Comparison of ENCODE assay signal across 20 cellular contexts in genomic region chr7:105906690-105907089, GRCh38.
DNase-seq lines count a peak whose midpoint lies in the region; ATAC-seq and TF ChIP-seq lines count a peak whose summit lies in the region.
"Had no signal": no experiment of that assay in that cellular context is flagged by ENCODE, and none has a peak within 500 bp of the region (broad histone marks: within the 10 kb centered on the region; RNA-seq: fewer than 3 reads in every experiment).

No MANE protein-coding gene starts in this region.

- DNase-seq in AG10803 (ENCODE audit: low read depth): peak; percentile 49
- peak; percentile 34 for DNase-seq in GM04504 (ENCODE audit: low read depth)
- DNase-seq in activated CD4-positive, alpha-beta T cell treated with anti-CD3 and anti-CD28 coated beads, Interleukin-2, amount 50 U/mL, for 48 hours: no peak
- DNase-seq in AG20443 (ENCODE audit: low spot score): no peak
- DNase-seq in NCI-H526 (lab: John Stamatoyannopoulos, UW): no peak
- DNase-seq: activated CD4-positive, alpha-beta T cell treated with anti-CD3 and anti-CD28 coated beads, Interleukin-2, amount 10 ng/mL, durations not matched to agents 24 days and 14 days; activated effector memory CD4-positive, alpha-beta T cell treated with Interleukin-2 at 50 U/mL for 16 hours; COR-L47; GDM1; NCI-H146; NCI-H510A; Right ventricle myocardium superior; T-helper 1 cell had no signal

- peaks cover 8% of the 10 kb centered on the region for H3K9me3 ChIP-seq in iPS-20b (ENCODE audit: insufficient read depth, low read depth, low read length)

- H3K27ac ChIP-seq in iPS-20b (ENCODE audit: low read length): no peak overlapping the region
- H3K27ac ChIP-seq: dorsolateral prefrontal cortex, right atrium auricular region had no signal

- H3K4me3 ChIP-seq in AG10803 (ENCODE audit: low read length) (no peak overlapping the region), iPS-20b (ENCODE audit: low read length) (no peak overlapping the region)
- H3K4me3 ChIP-seq: dorsolateral prefrontal cortex, GM12878, right atrium auricular region had no signal

- H3K27me3 ChIP-seq in iPS-20b (ENCODE audit: insufficient read depth, low read length): no peaks in the 10 kb centered on the region
- H3K27me3 ChIP-seq: dorsolateral prefrontal cortex, right atrium auricular region had no signal

- TF ChIP-seq CTCF in AG10803 (conservative IDR thresholded peaks at IDR 0.05; ENCODE audit: low read length): no peak

- peak; percentile 72 for ATAC-seq in SK-N-SH treated with all-trans-retinoic acid at 6 μM for 48 hours
- ATAC-seq: GM12878, HCT116, HepG2 had no signal

- H3K4me1 ChIP-seq in iPS-20b (ENCODE audit: insufficient read depth, low read length): peaks cover 20% of the 10 kb centered on the region
- H3K4me1 ChIP-seq: right atrium auricular region had no signal

- H3K36me3 ChIP-seq in iPS-20b (ENCODE audit: insufficient read depth, low read depth, low read length): peaks cover 9% of the 10 kb centered on the region; the same call in 1 of the 2 replicates
- H3K36me3 ChIP-seq: right atrium auricular region had no signal

- H3K9ac ChIP-seq in iPS-20b (ENCODE audit: low read depth, low read length): peak overlapping the region; percentile 56; the same call in 1 of the 2 replicates

TF ChIP-seq in SK-N-SH treated with all-trans-retinoic acid at 6 μM for 48 hours, 23 proteins besides CTCF, POLR2A, EP300 and RAD21:
- TF ChIP-seq ISL1 (CRISPR knock-in tag; IDR thresholded peaks at IDR 0.05) (peak; percentile 27; the same call in 1 of the 2 replicates), TSHZ2 (CRISPR knock-in tag; IDR thresholded peaks at IDR 0.05) (no peak), ARNTL (CRISPR knock-in tag; IDR thresholded peaks at IDR 0.05; ENCODE audit: borderline replicate concordance, low read depth) (no peak), POU6F1 (CRISPR knock-in tag; IDR thresholded peaks at IDR 0.05; ENCODE audit: borderline replicate concordance, low read depth) (no peak), ZNF565 (CRISPR knock-in tag; conservative IDR thresholded peaks at IDR 0.05; ENCODE audit: low read depth) (no peak), TCF4 (CRISPR knock-in tag; IDR thresholded peaks at IDR 0.05; ENCODE audit: borderline replicate concordance) (no peak), ZFP30 (CRISPR knock-in tag; IDR thresholded peaks at IDR 0.05) (no peak)

Comparison
In these comparisons a context has a peak if more than half of its experiments do, and no peak if none do; other contexts are left out.
1. DNase-seq: peak in AG10803 (single experiment) and GM04504 (single experiment); none in activated CD4-positive, alpha-beta T cell treated with anti-CD3 and anti-CD28 coated beads, Interleukin-2, amount 50 U/mL, for 48 hours (0 of 2), AG20443 (single experiment) and NCI-H526 (0 of 2).